2 cellular contexts compared by ENCODE assay signal in the genomic region with DNA sequence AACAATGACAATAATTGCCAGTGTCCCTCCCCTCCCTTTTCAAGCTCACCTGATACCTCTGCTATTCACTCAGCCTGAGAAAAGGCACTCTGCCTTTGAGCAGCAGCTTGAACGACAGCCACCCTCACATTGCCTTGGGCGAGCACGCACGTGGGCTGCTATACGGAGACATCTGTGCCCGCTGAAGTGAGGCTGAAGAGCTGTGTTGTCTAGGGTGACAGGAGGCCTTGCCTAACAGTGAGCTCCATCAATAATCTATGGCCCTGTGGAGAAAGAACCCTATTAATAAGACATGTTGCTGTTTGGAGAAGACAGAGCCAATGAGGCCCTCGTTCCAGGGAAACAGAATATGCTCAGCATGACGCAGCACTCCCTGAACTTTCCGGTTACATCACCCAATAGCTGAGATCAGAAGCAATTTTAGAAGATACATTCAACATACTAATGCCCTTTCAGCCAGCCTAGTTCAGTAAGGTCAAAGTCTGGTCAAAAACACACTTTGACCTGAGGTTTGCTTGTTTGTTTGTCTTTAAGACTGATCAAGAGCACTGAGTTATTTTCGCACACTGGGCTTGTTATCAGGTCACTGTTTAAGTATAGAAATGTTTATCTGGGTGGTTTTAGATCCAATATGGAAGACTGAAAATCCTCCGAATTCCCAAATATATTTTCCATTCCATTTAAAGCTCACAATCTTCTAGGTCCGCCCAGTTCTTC.
TF ChIP-seq lines count a peak whose summit lies in the region.

No MANE protein-coding gene starts in this region.

TF ChIP-seq in SK-N-SH, 30 proteins besides CTCF, POLR2A, EP300 and RAD21 (continued from another document):
- TF ChIP-seq, protein P1, sequence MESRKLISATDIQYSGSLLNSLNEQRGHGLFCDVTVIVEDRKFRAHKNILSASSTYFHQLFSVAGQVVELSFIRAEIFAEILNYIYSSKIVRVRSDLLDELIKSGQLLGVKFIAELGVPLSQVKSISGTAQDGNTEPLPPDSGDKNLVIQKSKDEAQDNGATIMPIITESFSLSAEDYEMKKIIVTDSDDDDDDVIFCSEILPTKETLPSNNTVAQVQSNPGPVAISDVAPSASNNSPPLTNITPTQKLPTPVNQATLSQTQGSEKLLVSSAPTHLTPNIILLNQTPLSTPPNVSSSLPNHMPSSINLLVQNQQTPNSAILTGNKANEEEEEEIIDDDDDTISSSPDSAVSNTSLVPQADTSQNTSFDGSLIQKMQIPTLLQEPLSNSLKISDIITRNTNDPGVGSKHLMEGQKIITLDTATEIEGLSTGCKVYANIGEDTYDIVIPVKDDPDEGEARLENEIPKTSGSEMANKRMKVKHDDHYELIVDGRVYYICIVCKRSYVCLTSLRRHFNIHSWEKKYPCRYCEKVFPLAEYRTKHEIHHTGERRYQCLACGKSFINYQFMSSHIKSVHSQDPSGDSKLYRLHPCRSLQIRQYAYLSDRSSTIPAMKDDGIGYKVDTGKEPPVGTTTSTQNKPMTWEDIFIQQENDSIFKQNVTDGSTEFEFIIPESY (IDR thresholded peaks at IDR 0.05; ENCODE audit: borderline replicate concordance, low read depth) = no peak
- TF ChIP-seq RFX5 (IDR thresholded peaks at IDR 0.05; ENCODE audit: low read length) = no peak
- TF ChIP-seq GABPA (IDR thresholded peaks at IDR 0.05; ENCODE audit: low read depth) = no peak
- no peak for TF ChIP-seq EZH2phosphoT487 (IDR thresholded peaks at IDR 0.05; ENCODE audit: borderline replicate concordance, low read depth)
- no peak for TF ChIP-seq FOXJ3 (CRISPR knock-in tag; IDR thresholded peaks at IDR 0.05)
- no peak for TF ChIP-seq YY1 (IDR thresholded peaks at IDR 0.05; ENCODE audit: low read depth)
- TF ChIP-seq, protein P2, sequence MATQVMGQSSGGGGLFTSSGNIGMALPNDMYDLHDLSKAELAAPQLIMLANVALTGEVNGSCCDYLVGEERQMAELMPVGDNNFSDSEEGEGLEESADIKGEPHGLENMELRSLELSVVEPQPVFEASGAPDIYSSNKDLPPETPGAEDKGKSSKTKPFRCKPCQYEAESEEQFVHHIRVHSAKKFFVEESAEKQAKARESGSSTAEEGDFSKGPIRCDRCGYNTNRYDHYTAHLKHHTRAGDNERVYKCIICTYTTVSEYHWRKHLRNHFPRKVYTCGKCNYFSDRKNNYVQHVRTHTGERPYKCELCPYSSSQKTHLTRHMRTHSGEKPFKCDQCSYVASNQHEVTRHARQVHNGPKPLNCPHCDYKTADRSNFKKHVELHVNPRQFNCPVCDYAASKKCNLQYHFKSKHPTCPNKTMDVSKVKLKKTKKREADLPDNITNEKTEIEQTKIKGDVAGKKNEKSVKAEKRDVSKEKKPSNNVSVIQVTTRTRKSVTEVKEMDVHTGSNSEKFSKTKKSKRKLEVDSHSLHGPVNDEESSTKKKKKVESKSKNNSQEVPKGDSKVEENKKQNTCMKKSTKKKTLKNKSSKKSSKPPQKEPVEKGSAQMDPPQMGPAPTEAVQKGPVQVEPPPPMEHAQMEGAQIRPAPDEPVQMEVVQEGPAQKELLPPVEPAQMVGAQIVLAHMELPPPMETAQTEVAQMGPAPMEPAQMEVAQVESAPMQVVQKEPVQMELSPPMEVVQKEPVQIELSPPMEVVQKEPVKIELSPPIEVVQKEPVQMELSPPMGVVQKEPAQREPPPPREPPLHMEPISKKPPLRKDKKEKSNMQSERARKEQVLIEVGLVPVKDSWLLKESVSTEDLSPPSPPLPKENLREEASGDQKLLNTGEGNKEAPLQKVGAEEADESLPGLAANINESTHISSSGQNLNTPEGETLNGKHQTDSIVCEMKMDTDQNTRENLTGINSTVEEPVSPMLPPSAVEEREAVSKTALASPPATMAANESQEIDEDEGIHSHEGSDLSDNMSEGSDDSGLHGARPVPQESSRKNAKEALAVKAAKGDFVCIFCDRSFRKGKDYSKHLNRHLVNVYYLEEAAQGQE (IDR thresholded peaks at IDR 0.05; ENCODE audit: low read depth, low read length) = no peak
- TF ChIP-seq, protein P3, sequence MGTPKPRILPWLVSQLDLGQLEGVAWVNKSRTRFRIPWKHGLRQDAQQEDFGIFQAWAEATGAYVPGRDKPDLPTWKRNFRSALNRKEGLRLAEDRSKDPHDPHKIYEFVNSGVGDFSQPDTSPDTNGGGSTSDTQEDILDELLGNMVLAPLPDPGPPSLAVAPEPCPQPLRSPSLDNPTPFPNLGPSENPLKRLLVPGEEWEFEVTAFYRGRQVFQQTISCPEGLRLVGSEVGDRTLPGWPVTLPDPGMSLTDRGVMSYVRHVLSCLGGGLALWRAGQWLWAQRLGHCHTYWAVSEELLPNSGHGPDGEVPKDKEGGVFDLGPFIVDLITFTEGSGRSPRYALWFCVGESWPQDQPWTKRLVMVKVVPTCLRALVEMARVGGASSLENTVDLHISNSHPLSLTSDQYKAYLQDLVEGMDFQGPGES (IDR thresholded peaks at IDR 0.05; ENCODE audit: low read depth, low read length) = no peak
- TF ChIP-seq RCOR1 (IDR thresholded peaks at IDR 0.05; ENCODE audit: low read length) = no peak
- TF ChIP-seq NFIC (IDR thresholded peaks at IDR 0.05; ENCODE audit: borderline replicate concordance) = no peak
- no peak for TF ChIP-seq SIN3A (IDR thresholded peaks at IDR 0.05; ENCODE audit: borderline replicate concordance, low read depth, low read length)

TF ChIP-seq in SK-N-SH treated with all-trans-retinoic acid at 6 μM for 48 hours, 23 proteins besides CTCF, POLR2A, EP300 and RAD21 (continued from another document):
- TF ChIP-seq SNAI2 (CRISPR knock-in tag; IDR thresholded peaks at IDR 0.05) = no peak
- TF ChIP-seq, protein P4, sequence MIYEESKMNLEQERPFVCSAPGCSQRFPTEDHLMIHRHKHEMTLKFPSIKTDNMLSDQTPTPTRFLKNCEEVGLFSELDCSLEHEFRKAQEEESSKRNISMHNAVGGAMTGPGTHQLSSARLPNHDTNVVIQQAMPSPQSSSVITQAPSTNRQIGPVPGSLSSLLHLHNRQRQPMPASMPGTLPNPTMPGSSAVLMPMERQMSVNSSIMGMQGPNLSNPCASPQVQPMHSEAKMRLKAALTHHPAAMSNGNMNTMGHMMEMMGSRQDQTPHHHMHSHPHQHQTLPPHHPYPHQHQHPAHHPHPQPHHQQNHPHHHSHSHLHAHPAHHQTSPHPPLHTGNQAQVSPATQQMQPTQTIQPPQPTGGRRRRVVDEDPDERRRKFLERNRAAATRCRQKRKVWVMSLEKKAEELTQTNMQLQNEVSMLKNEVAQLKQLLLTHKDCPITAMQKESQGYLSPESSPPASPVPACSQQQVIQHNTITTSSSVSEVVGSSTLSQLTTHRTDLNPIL (CRISPR knock-in tag; IDR thresholded peaks at IDR 0.05; ENCODE audit: low read depth) = no peak
- no peak for TF ChIP-seq CSDC2 (CRISPR knock-in tag; IDR thresholded peaks at IDR 0.05)
- TF ChIP-seq TOX (CRISPR knock-in tag; IDR thresholded peaks at IDR 0.05; ENCODE audit: borderline replicate concordance) = no peak
- TF ChIP-seq ZNF70 (CRISPR knock-in tag; IDR thresholded peaks at IDR 0.05) = no peak
- TF ChIP-seq ZC3H10 (CRISPR knock-in tag; IDR thresholded peaks at IDR 0.05) = no peak
- no peak for TF ChIP-seq BACH2 (CRISPR knock-in tag; IDR thresholded peaks at IDR 0.05; ENCODE audit: borderline replicate concordance)
- no peak for TF ChIP-seq GLIS3 (CRISPR knock-in tag; IDR thresholded peaks at IDR 0.05)
- no peak for TF ChIP-seq OSR1 (CRISPR knock-in tag; IDR thresholded peaks at IDR 0.05)
- TF ChIP-seq ZFP30 (CRISPR knock-in tag; IDR thresholded peaks at IDR 0.05) = no peak
- no peak for TF ChIP-seq ESRRG (CRISPR knock-in tag; IDR thresholded peaks at IDR 0.05)
